In the genomic region with DNA sequence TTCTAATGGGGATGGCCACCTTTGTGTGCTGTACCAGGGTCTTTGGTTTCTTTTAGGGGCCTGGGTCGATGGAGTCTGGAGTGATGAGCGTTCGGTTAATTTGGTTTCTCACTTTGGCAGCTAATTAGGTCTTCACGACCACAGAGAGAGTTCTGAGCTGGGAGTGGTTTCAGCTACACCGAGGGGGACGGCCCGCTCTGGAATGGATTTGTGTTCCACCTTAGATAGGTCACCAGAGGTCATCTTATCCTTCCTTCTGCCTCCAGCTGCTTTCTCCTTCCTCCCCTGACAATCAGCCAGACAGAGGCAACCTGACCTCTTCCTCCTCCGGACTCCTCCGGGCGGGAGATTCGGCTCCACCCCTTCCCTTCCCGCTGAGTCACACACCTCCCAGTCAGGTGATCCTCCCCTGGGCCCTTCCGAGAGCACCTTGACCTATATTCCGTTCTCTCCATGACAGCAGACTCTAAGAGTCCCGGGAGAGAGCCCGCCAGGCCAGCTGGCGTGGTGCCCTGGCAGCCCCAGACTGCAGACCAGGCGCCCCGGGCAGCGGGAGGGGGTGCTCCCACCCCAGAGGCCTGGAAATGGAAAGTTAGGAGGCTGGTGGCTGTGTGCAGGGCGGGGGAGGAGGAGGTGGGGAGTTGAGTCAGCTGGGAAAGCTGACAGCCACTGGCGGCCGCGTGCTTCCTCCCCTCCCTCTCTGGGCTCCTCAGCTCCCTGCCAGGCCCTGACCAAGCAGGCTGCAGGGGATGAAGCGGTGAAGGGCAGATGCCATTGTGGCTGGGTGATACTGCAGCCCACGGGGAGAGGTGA, we compare ENCODE assay signal across 8 cellular contexts. TPM values are rescaled to one million over a fixed set of nuclear protein-coding genes. Genes with fewer than 3 reads are reported as not detected.
DNase-seq lines count a peak whose midpoint lies in the region; ATAC-seq and TF ChIP-seq lines count a peak whose summit lies in the region.

No MANE protein-coding gene starts in this region.

- H3K27ac ChIP-seq in duodenal mucosa (ENCODE audit: low read depth, low read length), result peak overlapping the region; percentile 91
- peak overlapping the region; percentile 77 to 93 (median 83) for H3K27ac ChIP-seq in right lobe of liver

- peak; percentile 63 for TF ChIP-seq POLR2A in GM19099 (IDR thresholded peaks at IDR 0.05; ENCODE audit: extremely low read depth, insufficient read length, low read depth)
- peak; percentile 54 for TF ChIP-seq POLR2A in right lobe of liver (IDR thresholded peaks at IDR 0.05)

- H3K4me3 ChIP-seq in AG10803 (ENCODE audit: low read length) (peak overlapping the region; percentile 52), duodenal mucosa (ENCODE audit: low read depth in 1 of 2, low read length in 2 of 2) (peak overlapping the region; percentile 68 to 77), right lobe of liver (peak overlapping the region; percentile 26 to 51 (median 47))

- H3K9me3 ChIP-seq in duodenal mucosa (ENCODE audit: control insufficient read depth in 1 of 2, low read length in 2 of 2) (no peaks in the 10 kb centered on the region), right lobe of liver (no peaks in the 10 kb centered on the region)

- H3K9ac ChIP-seq in duodenal mucosa (ENCODE audit: low read depth in 1 of 2, low read length in 2 of 2), result peak overlapping the region; percentile 60 to 64

- TF ChIP-seq CTCF in AG10803 (conservative IDR thresholded peaks at IDR 0.05; ENCODE audit: low read length) (no peak), right lobe of liver (IDR thresholded peaks at IDR 0.05) (no peak)

- no peaks in the 10 kb centered on the region for H3K27me3 ChIP-seq in duodenal mucosa (ENCODE audit: control insufficient read depth in 1 of 2, insufficient read depth in 2 of 2, low read length in 2 of 2)
- H3K27me3 ChIP-seq in right lobe of liver, result no peaks in the 10 kb centered on the region

- ATAC-seq in HG03378 (IDR thresholded peaks at IDR 0.05; ENCODE audit: unreplicated experiment) (peak; percentile 55), right lobe of liver (peak; percentile 90 to 95 (median 92))

- WGBS in right lobe of liver (ENCODE audit: insufficient coverage, low coverage, low lambda C conversion rate, missing lambda C conversion rate), result 6% methylated on average over 22 of the region's 26 CpGs

- intact Hi-C loops in right lobe of liver (cut with DNase I), result no loop called here

- DNase-seq in AG10803 (ENCODE audit: low read depth) (peak; percentile 86), NCI-H510A (lab: John Stamatoyannopoulos, UW) (peak; percentile 98), right lobe of liver (peak; percentile 91 to 96 (median 96))
- peak; percentile 34 to 47 for DNase-seq in activated CD4-positive, alpha-beta T cell treated with anti-CD3 and anti-CD28 coated beads, Interleukin-2, amount 50 U/mL, for 4 hours
- DNase-seq in stimulated activated CD4-positive, alpha-beta T cell treated with anti-CD3 and anti-CD28 coated beads, Interleukin-4, amount 100 ng/mL, for 24 hours, result peak; percentile 49

- H3K4me1 ChIP-seq in duodenal mucosa (ENCODE audit: control insufficient read depth in 1 of 2, insufficient read depth in 2 of 2, low read length in 2 of 2) (peaks cover 24 to 27% of the 10 kb centered on the region in 2 donors), right lobe of liver (peaks cover 0 to 27% (median 13%) of the 10 kb centered on the region in 4 donors)

- H3K36me3 ChIP-seq in duodenal mucosa (ENCODE audit: control insufficient read depth in 1 of 2, insufficient read depth in 2 of 2, low read length in 2 of 2) (no peaks in the 10 kb centered on the region), right lobe of liver (no peaks in the 10 kb centered on the region)

RNA-seq across cellular contexts. Expression of gene CHD9, which starts 44.7 kb away (rescaled TPM):
- total RNA-seq in right lobe of liver, result 10 to 100 TPM; 19.8 to 44.3 (median 30.2) TPM

RNA-seq across cellular contexts. Expression of gene CHD9NB, which starts 46.8 kb away (rescaled TPM):
- total RNA-seq in right lobe of liver, result under 1 TPM in 4 of 6 experiments, not detected in 2; 0.25 to 0.59 (median 0.39) TPM

Comparison
In these comparisons a context has a peak if more than half of its experiments do, and no peak if none do; other contexts are left out.
1. Peak in every context shown above with its lines: DNase-seq, ATAC-seq, H3K4me3 ChIP-seq and H3K27ac ChIP-seq.
2. DNase-seq: peak in every context shown above with its lines; median percentile 98 in NCI-H510A; 96 in right lobe of liver; 86 in AG10803; 49 in stimulated activated CD4-positive, alpha-beta T cell treated with anti-CD3 and anti-CD28 coated beads, Interleukin-4, amount 100 ng/mL, for 24 hours; 40 in activated CD4-positive, alpha-beta T cell treated with anti-CD3 and anti-CD28 coated beads, Interleukin-2, amount 50 U/mL, for 4 hours.